18 cellular contexts compared by ENCODE assay signal in genomic region chr20:54116550-54117235, GRCh38. TPM values are rescaled to one million over a fixed set of nuclear protein-coding genes. Genes with fewer than 3 reads are reported as not detected.
A peak's percentile ranks its signal among the peaks of the same experiment; 100 is the strongest.
DNase-seq lines count a peak whose midpoint lies in the region; ATAC-seq, FAIRE-seq and TF ChIP-seq lines count a peak whose summit lies in the region.
"Had no signal": no experiment of that assay in that cellular context is flagged by ENCODE, and none has a peak within 500 bp of the region (broad histone marks: within the 10 kb centered on the region; RNA-seq: fewer than 3 reads in every experiment).

No MANE protein-coding gene starts in this region.

- no peaks in the 10 kb centered on the region for H3K9me1 ChIP-seq in IMR-90 (ENCODE audit: insufficient read depth, low read length)

- POLR2A ChIA-PET in A549 (lab: Yijun Ruan, JAX) (interaction anchor here (1.2 to 2.5 kb wide), 9 partner anchors 16 to 57 kb away, joined by 5 to 42 read pairs (median 20); partner anchors contain the start of gene CYP24A1), IMR-90 (lab: Charles Lee; ENCODE audit: unreplicated experiment) (no interaction called here), GM12878 (lab: Charles Lee) (no interaction called here)

- 0 out of 3 replicates have a peak overlapping the region, but pooled peaks have one; percentile 70 for H2BK15ac ChIP-seq in IMR-90 (ENCODE audit: low read depth, low read length)

- TF ChIP-seq EP300 in A549 (IDR thresholded peaks at IDR 0.05), result no peak
- no peak for TF ChIP-seq EP300 in GM12878 (IDR thresholded peaks at IDR 0.05; ENCODE audit: borderline replicate concordance in 1 of 2, control insufficient read depth in 1 of 2, low read depth in 2 of 2, low read length in 2 of 2)

- peak overlapping the region; percentile 94 to 98 for H3K27ac ChIP-seq in A549
- H3K27ac ChIP-seq in IMR-90 (ENCODE audit: insufficient read depth, low read length), result peak overlapping the region; percentile 77; the same call in 1 of the 2 replicates
- H3K27ac ChIP-seq in GM12878 (ENCODE audit: control insufficient read depth, insufficient read depth), result no peak overlapping the region
- H3K27ac ChIP-seq in right lobe of liver, result peak overlapping the region; percentile 47 to 93 (median 59)
- H3K27ac ChIP-seq: BLaER1 treated with 17β-estradiol and CSF1 and Interleukin-3, amounts not matched to agents 10 nM and 100 nM had no signal

- H2BK20ac ChIP-seq in IMR-90 (ENCODE audit: low read depth, low read length), result peak overlapping the region; percentile 38; the same call in 1 of the 2 replicates

- peak overlapping the region; percentile 56; the same call in 1 of the 2 replicates for H4K91ac ChIP-seq in IMR-90 (ENCODE audit: insufficient read depth, low read depth, low read length)

- in situ Hi-C loops in IMR-90 (cut with MboI; ENCODE audit: low sequenced_read_pairs), result no loop called here
- in situ Hi-C loops in GM12878 (cut with MboI), result no loop called here

- H4K20me1 ChIP-seq in IMR-90 (ENCODE audit: insufficient read depth, low read length) (no peaks in the 10 kb centered on the region), GM12878 (ENCODE audit: control insufficient read depth, insufficient read depth) (no peaks in the 10 kb centered on the region)
- H4K20me1 ChIP-seq: BLaER1 treated with 17β-estradiol and CSF1 and Interleukin-3, amounts not matched to agents 10 nM and 100 nM had no signal

- H3K9ac ChIP-seq in IMR-90 (ENCODE audit: low read depth, low read length) (no peak overlapping the region), GM12878 (ENCODE audit: control insufficient read depth, insufficient read depth, low read length) (no peak overlapping the region)
- H3K9ac ChIP-seq: BLaER1 treated with 17β-estradiol and CSF1 and Interleukin-3, amounts not matched to agents 10 nM and 100 nM had no signal

- no peak overlapping the region for H3K4me3 ChIP-seq in A549
- no peak overlapping the region for H3K4me3 ChIP-seq in IMR-90 (ENCODE audit: insufficient read depth, low read depth, low read length)
- H3K4me3 ChIP-seq in GM12878, result no peak overlapping the region
- no peak overlapping the region for H3K4me3 ChIP-seq in right lobe of liver
- H3K4me3 ChIP-seq: BLaER1 treated with 17β-estradiol and CSF1 and Interleukin-3, amounts not matched to agents 10 nM and 100 nM; HAP-1 had no signal

- H4K5ac ChIP-seq in IMR-90 (ENCODE audit: low read depth, low read length), result peak overlapping the region; percentile 74; the same call in 1 of the 2 replicates

- peak overlapping the region; percentile 82 for H3K18ac ChIP-seq in IMR-90 (ENCODE audit: low read depth, low read length)

- 87% methylated on average over 4 of the region's 4 CpGs for WGBS in A549 (ENCODE audit: missing lambda C conversion rate)
- no CpG with 5 or more reads among the region's 4 CpGs for WGBS in IMR-90 (ENCODE audit: extremely low coverage in 2 of 2, insufficient read length in 1 of 2), 2 experiments
- 38% methylated on average over 4 of the region's 4 CpGs for WGBS in GM12878 (ENCODE audit: insufficient coverage, insufficient replicate concordance, low lambda C conversion rate, missing lambda C conversion rate)
- 73% methylated on average over 3 of the region's 4 CpGs for WGBS in right lobe of liver (ENCODE audit: insufficient coverage, low coverage, low lambda C conversion rate, missing lambda C conversion rate)

- peak overlapping the region; percentile 70; the same call in 1 of the 2 replicates for H3K4ac ChIP-seq in IMR-90 (ENCODE audit: low read depth, low read length)

- intact Hi-C loops in IMR-90 (cut with micrococcal nuclease) (no loop called here), GM12878 (cut with micrococcal nuclease; ENCODE audit: unreplicated experiment) (no loop called here), right lobe of liver (cut with DNase I) (no loop called here)

- dilution Hi-C loops in IMR-90 (cut with HindIII; ENCODE audit: low sequenced_read_pairs, unreplicated experiment), result no loop called here

- H3K27ac Mint-ChIP-seq in activated T-helper 17 cell treated with anti-CD3 and anti-CD28 coated beads, Interleukin-2, amount 50 U/mL, for 72 hours, result no peak overlapping the region
- H3K27ac Mint-ChIP-seq: CD4-positive, CD25-positive, alpha-beta regulatory T cell; HFFc6 had no signal

- no peak for FAIRE-seq in A549 (lab: Jason Lieb, UNC)
- FAIRE-seq in GM12878 (lab: Jason Lieb, UNC), result no peak
- no peak for FAIRE-seq in GM12891 (lab: Jason Lieb, UNC)
- FAIRE-seq: GM12892, GM19239, H1 had no signal

- H3K4me2 ChIP-seq in A549 (peak overlapping the region; percentile 53), IMR-90 (ENCODE audit: low read depth, low read length) (no peak overlapping the region), GM12878 (ENCODE audit: control insufficient read depth, insufficient read depth) (no peak overlapping the region)
- H3K4me2 ChIP-seq: BLaER1 treated with 17β-estradiol and CSF1 and Interleukin-3, amounts not matched to agents 10 nM and 100 nM had no signal

- peaks cover 9% of the 10 kb centered on the region for H3K27me3 Mint-ChIP-seq in activated T-helper 17 cell treated with anti-CD3 and anti-CD28 coated beads, Interleukin-2, amount 50 U/mL, for 72 hours

- no peak overlapping the region; the same call in 1 of the 2 replicates for H2AK5ac ChIP-seq in IMR-90 (ENCODE audit: low read depth, low read length)

- TF ChIP-seq RAD21 in A549 (conservative IDR thresholded peaks at IDR 0.05 in 1 of 2, IDR thresholded peaks at IDR 0.05 in 1 of 2), result no peak
- no peak for TF ChIP-seq RAD21 in IMR-90 (IDR thresholded peaks at IDR 0.05; ENCODE audit: low read length)
- TF ChIP-seq RAD21 in GM12878 (IDR thresholded peaks at IDR 0.05; ENCODE audit: insufficient read depth, low read depth, low read length), result no peak

- H3K36me3 ChIP-seq in IMR-90 (ENCODE audit: control insufficient read depth, insufficient read depth, low read length) (no peaks in the 10 kb centered on the region), GM12878 (ENCODE audit: control insufficient read depth in 2 of 2, insufficient read depth in 2 of 2, low read length in 1 of 2) (no peaks in the 10 kb centered on the region), right lobe of liver (no peaks in the 10 kb centered on the region)
- H3K36me3 ChIP-seq: BLaER1 treated with 17β-estradiol and CSF1 and Interleukin-3, amounts not matched to agents 10 nM and 100 nM; HAP-1 had no signal

- peak overlapping the region; percentile 19; the same call in 1 of the 2 replicates for H2BK120ac ChIP-seq in IMR-90 (ENCODE audit: low read depth, low read length)

- CTCF ChIA-PET in A549 (lab: Yijun Ruan, JAX) (interaction anchor here (1.0 to 4.1 kb wide), 8 partner anchors 10 to 46 kb away, joined by 3 to 47 read pairs (median 6); no protein-coding TSS in a partner anchor), IMR-90 (lab: Yijun Ruan, JAX) (interaction anchor here (1.4 kb wide), 1 partner anchor 83 kb away, joined by 5 read pairs; no protein-coding TSS in a partner anchor), GM12878 (lab: Yijun Ruan, JAX) (no interaction called here)

- H2AFZ ChIP-seq in IMR-90 (replicated peaks; ENCODE audit: low read length, poor library complexity), result no peak overlapping the region
- no peak overlapping the region for H2AFZ ChIP-seq in GM12878 (ENCODE audit: control insufficient read depth, low read depth, low read length)

- H3K36me3 Mint-ChIP-seq in activated T-helper 17 cell treated with anti-CD3 and anti-CD28 coated beads, Interleukin-2, amount 50 U/mL, for 72 hours (ENCODE audit: low read depth), result no peaks in the 10 kb centered on the region
- H3K36me3 Mint-ChIP-seq: CD4-positive, CD25-positive, alpha-beta regulatory T cell had no signal

- 0 out of 2 replicates have a peak overlapping the region, but pooled peaks have one; percentile 15 for H3K14ac ChIP-seq in IMR-90 (replicated peaks; ENCODE audit: low read depth, low read length)

- no peak overlapping the region for H3K4me3 Mint-ChIP-seq in activated T-helper 17 cell treated with anti-CD3 and anti-CD28 coated beads, Interleukin-2, amount 50 U/mL, for 72 hours
- H3K4me3 Mint-ChIP-seq: CD4-positive, CD25-positive, alpha-beta regulatory T cell; HFFc6 had no signal

- H4K8ac ChIP-seq in IMR-90 (ENCODE audit: low read depth in 2 of 2, low read length in 2 of 2), result no peak overlapping the region

- no peak for TF ChIP-seq POLR2A in A549 (IDR thresholded peaks at IDR 0.05; ENCODE audit: low read length)
- no peak for TF ChIP-seq POLR2A in IMR-90 (IDR thresholded peaks at IDR 0.05; ENCODE audit: low read depth, low read length)
- TF ChIP-seq POLR2A in GM12878 (IDR thresholded peaks at IDR 0.05; ENCODE audit: low read depth, low read length), result no peak
- no peak for TF ChIP-seq POLR2A in right lobe of liver (IDR thresholded peaks at IDR 0.05)
- no peak for TF ChIP-seq POLR2A in GM12891 (IDR thresholded peaks at IDR 0.05; ENCODE audit: low read depth, low read length)

- H3K9me3 ChIP-seq in A549, result peaks cover 10% of the 10 kb centered on the region
- H3K9me3 ChIP-seq in IMR-90 (ENCODE audit: control insufficient read depth, insufficient read depth, low read length), result no peaks in the 10 kb centered on the region
- no peaks in the 10 kb centered on the region; the same call in 2 of the 3 replicates for H3K9me3 ChIP-seq in GM12878 (replicated peaks; ENCODE audit: control insufficient read depth, insufficient read depth, low read length)
- no peaks in the 10 kb centered on the region for H3K9me3 ChIP-seq in right lobe of liver
- H3K9me3 ChIP-seq: HAP-1 had no signal

- H3K56ac ChIP-seq in IMR-90 (ENCODE audit: extremely low read depth, insufficient read depth, low read length), result no peak overlapping the region

- H3K23ac ChIP-seq in IMR-90 (ENCODE audit: low read depth, low read length), result no peak overlapping the region

- SMC1A ChIA-PET in GM12878 (lab: Charles Lee; ENCODE audit: uncharacterized antibody, unreplicated experiment), result no interaction called here

- no TSS peak for BruUV-seq in IMR-90 (replicated peaks; lab: Mats Ljungman, UMichigan)
- no TSS peak for BruUV-seq in GM12878 (replicated peaks; lab: Mats Ljungman, UMichigan)

- no peaks in the 10 kb centered on the region for H3K9me3 Mint-ChIP-seq in activated T-helper 17 cell treated with anti-CD3 and anti-CD28 coated beads, Interleukin-2, amount 50 U/mL, for 72 hours
- H3K9me3 Mint-ChIP-seq: HFFc6 had no signal

- H2AK9ac ChIP-seq in IMR-90 (replicated peaks; ENCODE audit: low read depth, low read length, poor library complexity), result no peak overlapping the region

- no peak for DNase-seq in A549 (ENCODE audit: low read depth in 1 of 2, low spot score in 1 of 2)
- DNase-seq in IMR-90, result no peak
- DNase-seq in GM12878 (ENCODE audit: low read depth, low spot score), result no peak
- DNase-seq in right lobe of liver, result no peak
- no peak for DNase-seq in activated naive CD4-positive, alpha-beta T cell treated with Interleukin-2 at 50 U/mL for 16 hours
- no peak for DNase-seq in GM12891 (ENCODE audit: insufficient read length, low spot score)
- DNase-seq: 8988T; CD4-positive, CD25-positive, alpha-beta regulatory T cell; DMS79; HFFc6 had no signal

- no peak for TF ChIP-seq CTCF in A549 (IDR thresholded peaks at IDR 0.05)
- no peak for TF ChIP-seq CTCF in IMR-90 (conservative IDR thresholded peaks at IDR 0.05; ENCODE audit: low read depth, low read length)
- TF ChIP-seq CTCF in GM12878 (IDR thresholded peaks at IDR 0.05 in 2 of 3, conservative IDR thresholded peaks at IDR 0.05 in 1 of 3; ENCODE audit: control insufficient read depth in 2 of 3, extremely low read depth in 1 of 3, insufficient read depth in 1 of 3, low read depth in 3 of 3, low read length in 3 of 3), result no peak
- TF ChIP-seq CTCF in right lobe of liver (IDR thresholded peaks at IDR 0.05), result no peak

- H2BK5ac ChIP-seq in IMR-90 (ENCODE audit: low read depth, low read length, poor library complexity, severe bottlenecking), result no peak overlapping the region

- H3K4me1 ChIP-seq in A549, result peaks cover 89% of the 10 kb centered on the region
- H3K4me1 ChIP-seq in IMR-90 (ENCODE audit: control insufficient read depth, insufficient read depth, low read length), result peaks cover 8% of the 10 kb centered on the region; the same call in 1 of the 2 replicates
- no peaks in the 10 kb centered on the region for H3K4me1 ChIP-seq in GM12878 (ENCODE audit: control insufficient read depth, insufficient read depth, low read length)
- H3K4me1 ChIP-seq in right lobe of liver, result peaks cover 0 to 45% (median 13%) of the 10 kb centered on the region in 4 donors
- H3K4me1 ChIP-seq: HAP-1 had no signal

- no peaks in the 10 kb centered on the region for H3K79me2 ChIP-seq in GM12878 (ENCODE audit: control insufficient read depth, insufficient read depth, low read length)

- H3K27me3 ChIP-seq in IMR-90 (ENCODE audit: control insufficient read depth, insufficient read depth, low read length) (no peaks in the 10 kb centered on the region), GM12878 (replicated peaks in 1 of 2; ENCODE audit: control insufficient read depth in 2 of 2, insufficient read depth in 2 of 2, low read length in 1 of 2) (no peaks in the 10 kb centered on the region), right lobe of liver (no peaks in the 10 kb centered on the region)
- H3K27me3 ChIP-seq: BLaER1 treated with 17β-estradiol and CSF1 and Interleukin-3, amounts not matched to agents 10 nM and 100 nM had no signal

- no peaks in the 10 kb centered on the region for H3K79me1 ChIP-seq in IMR-90 (ENCODE audit: low read depth in 1 of 2, low read length in 2 of 2)

- no peaks in the 10 kb centered on the region for H3K4me1 Mint-ChIP-seq in activated T-helper 17 cell treated with anti-CD3 and anti-CD28 coated beads, Interleukin-2, amount 50 U/mL, for 72 hours
- H3K4me1 Mint-ChIP-seq: CD4-positive, CD25-positive, alpha-beta regulatory T cell had no signal

- ATAC-seq in A549 (no peak), IMR-90 (ENCODE audit: low read depth) (no peak), GM12878 (no peak), right lobe of liver (no peak), GM19328 (IDR thresholded peaks at IDR 0.05; ENCODE audit: unreplicated experiment) (no peak)
- no peak for ATAC-seq in activated T-helper 17 cell treated with anti-CD3 and anti-CD28 coated beads, Interleukin-2, amount 50 U/mL, for 72 hours (replicated peaks)

- RAD21 ChIA-PET in GM12878 (lab: Charles Lee; ENCODE audit: unreplicated experiment), result no interaction called here

RNA-seq across cellular contexts. Expression of gene BCAS1, which starts 46.3 kb away (rescaled TPM):
- polyA plus RNA-seq in A549 (2011; rRNA removed) (3.9 and 7.9 TPM in 2 replicates), A549 (2017; fragmentation: RNase III; extraction: RNeasy Plus Mini Kit Qiagen cat#74134 plus additional on column Dnase treatment) (1.2 to 1.4 TPM (median 1.3 TPM) in 3 replicates), IMR-90 (2012; rRNA removed) (not detected in 2 replicates), GM12878 (2011; rRNA removed) (0.24 and 0.34 TPM in 2 replicates), GM12878 (2014; fragmentation: Illumina TruSeq; extraction: Trizol) (0.87 and 1.00 TPM in 2 replicates), GM12878 (2014; fragmentation: Nextera tagmentation; extraction: Ambion mirVana) (under 1 TPM; 0.21 to 0.51 TPM), GM12878 (2014; rRNA removed) (0.67 and 0.74 TPM in 2 replicates), GM12878 (2016; fragmentation: Nextera tagmentation; extraction: Ambion mirVana) (1 to 10 TPM in 1 of 2 experiments, under 1 TPM in 1; 0.54 to 1.4 TPM)
- 0.96 and 0.98 TPM in 2 replicates for polyA plus RNA-seq in A549 (2012; cell fraction: cytosol; rRNA removed)
- polyA plus RNA-seq in A549 (2012; cell fraction: nucleus; rRNA removed), result 0.73 and 1.2 TPM in 2 replicates
- polyA minus RNA-seq in A549 (2011; rRNA and poly(A)+ RNA removed), result 3.2 and 3.6 TPM in 2 replicates
- total RNA-seq in IMR-90 (2012; rRNA removed) (under 0.01 TPM in 2 replicates), GM12878 (2014; rRNA removed) (0.45 and 0.54 TPM in 2 replicates), GM12878 (2014; rRNA removed; fragmentation: Illumina TruSeq; extraction: Trizol) (0.72 and 0.78 TPM in 2 replicates), GM12878 (2021) (0.56 TPM in 2 replicates), right lobe of liver (under 1 TPM in 4 of 6 experiments, not detected in 2; 0.07 to 0.43 (median 0.15) TPM)
- not detected in 2 replicates for polyA plus RNA-seq in IMR-90 (2012; cell fraction: cytosol; rRNA removed)
- polyA plus RNA-seq in IMR-90 (2012; cell fraction: nucleus; rRNA removed; ENCODE audit: low replicate concordance), result not detected in 2 replicates
- 1.1 and 1.2 TPM in 2 replicates for total RNA-seq in GM12878 (2013; cell fraction: nucleolus; rRNA removed)
- 2.0 TPM for polyA plus RNA-seq in GM12878 (2011; ENCODE audit: low read depth)
- 0.23 and 0.25 TPM in 2 replicates for polyA plus RNA-seq in GM12878 (2011; cell fraction: cytosol; rRNA removed)
- polyA plus RNA-seq in GM12878 (2011; cell fraction: nucleus; rRNA removed), result 0.51 and 0.66 TPM in 2 replicates
- 3.0 and 5.4 TPM in 2 replicates for polyA plus RNA-seq in GM12878 (2012)
- polyA minus RNA-seq in GM12878 (2011; rRNA and poly(A)+ RNA removed), result 0.67 and 0.80 TPM in 2 replicates
- not detected in 2 replicates for polyA minus RNA-seq in GM12878 (2011; cell fraction: cytosol; rRNA and poly(A)+ RNA removed)
- 0.96 and 0.97 TPM in 2 replicates for polyA minus RNA-seq in GM12878 (2011; cell fraction: nucleus; rRNA and poly(A)+ RNA removed)
- 1.4 TPM for polyA plus RNA-seq in GM12891 (2012; ENCODE audit: low read depth, missing spikeins)
- under 1 TPM in 1 of 2 donors, not detected in 1; 0.11 TPM for total RNA-seq in activated T-helper 17 cell treated with anti-CD3 and anti-CD28 coated beads, Interleukin-2, amount 50 U/mL, for 72 hours
- total RNA-seq: G401 had no signal

RNA-seq across cellular contexts. Expression of gene CYP24A1, which starts 57.1 kb away (rescaled TPM):
- polyA plus RNA-seq in A549 (2011; rRNA removed) (1,617 and 1,630 TPM in 2 replicates), A549 (2017; fragmentation: RNase III; extraction: RNeasy Plus Mini Kit Qiagen cat#74134 plus additional on column Dnase treatment) (623 to 738 TPM (median 722 TPM) in 3 replicates), IMR-90 (2012; rRNA removed) (not detected in 2 replicates), GM12878 (2011; rRNA removed) (not detected in 2 replicates), GM12878 (2014; fragmentation: Illumina TruSeq; extraction: Trizol) (not detected in 2 replicates), GM12878 (2014; fragmentation: Nextera tagmentation; extraction: Ambion mirVana) (not detected), GM12878 (2014; rRNA removed) (not detected in 2 replicates), GM12878 (2016; fragmentation: Nextera tagmentation; extraction: Ambion mirVana) (not detected)
- 456 and 584 TPM in 2 replicates for polyA plus RNA-seq in A549 (2012; cell fraction: cytosol; rRNA removed)
- 1,301 and 1,335 TPM in 2 replicates for polyA plus RNA-seq in A549 (2012; cell fraction: nucleus; rRNA removed)
- polyA minus RNA-seq in A549 (2011; rRNA and poly(A)+ RNA removed), result 4,726 and 5,326 TPM in 2 replicates
- total RNA-seq in IMR-90 (2012; rRNA removed) (not detected in 2 replicates), GM12878 (2014; rRNA removed) (not detected in 2 replicates), GM12878 (2014; rRNA removed; fragmentation: Illumina TruSeq; extraction: Trizol) (not detected in 2 replicates), GM12878 (2021) (0.69 TPM in 1 of 2 replicates, not detected in the other), right lobe of liver (not detected)
- not detected in 2 replicates for polyA plus RNA-seq in IMR-90 (2012; cell fraction: cytosol; rRNA removed)
- not detected in 2 replicates for polyA plus RNA-seq in IMR-90 (2012; cell fraction: nucleus; rRNA removed; ENCODE audit: low replicate concordance)
- not detected in 2 replicates for total RNA-seq in GM12878 (2013; cell fraction: nucleolus; rRNA removed)
- polyA plus RNA-seq in GM12878 (2011; ENCODE audit: low read depth), result not detected
- polyA plus RNA-seq in GM12878 (2011; cell fraction: cytosol; rRNA removed), result not detected in 2 replicates
- polyA plus RNA-seq in GM12878 (2011; cell fraction: nucleus; rRNA removed), result not detected in 2 replicates
- polyA plus RNA-seq in GM12878 (2012), result not detected in 2 replicates
- not detected in 2 replicates for polyA minus RNA-seq in GM12878 (2011; rRNA and poly(A)+ RNA removed)
- polyA minus RNA-seq in GM12878 (2011; cell fraction: cytosol; rRNA and poly(A)+ RNA removed), result not detected in 2 replicates
- not detected in 2 replicates for polyA minus RNA-seq in GM12878 (2011; cell fraction: nucleus; rRNA and poly(A)+ RNA removed)
- polyA plus RNA-seq in GM12891 (2012; ENCODE audit: low read depth, missing spikeins), result not detected
- total RNA-seq in activated T-helper 17 cell treated with anti-CD3 and anti-CD28 coated beads, Interleukin-2, amount 50 U/mL, for 72 hours, result under 1 TPM in 1 of 2 donors, not detected in 1; 0.08 TPM
- total RNA-seq: H1 had no signal
- polyA plus RNA-seq: H1 had no signal

Comparison
In these comparisons a context has a peak if more than half of its experiments do, and no peak if none do; other contexts are left out.
1. Of the 24 proteins assayed by ChIP-seq in both GM12878 and A549: peak only in GM12878: none; only in A549: CHD4, HDAC2 and KDM1A; in both: none; in neither: 21.